8 cellular contexts compared by ENCODE assay signal in genomic region chr11:34052036-34052607, GRCh38. TPM values are rescaled to one million over a fixed set of nuclear protein-coding genes. Genes with fewer than 3 reads are reported as not detected.
DNase-seq lines count a peak whose midpoint lies in the region; ATAC-seq and TF ChIP-seq lines count a peak whose summit lies in the region.

No MANE protein-coding gene starts in this region.

- H3K4me1 ChIP-seq in DOHH2 (ENCODE audit: control insufficient read depth, low read length) (peaks cover 43% of the 10 kb centered on the region), Karpas-422 (ENCODE audit: low read length) (peaks cover 43% of the 10 kb centered on the region), neural progenitor cell (peaks cover 24% of the 10 kb centered on the region), stomach smooth muscle (ENCODE audit: control insufficient read depth, insufficient read depth, low read length) (peaks cover 11% of the 10 kb centered on the region)

- peaks cover 30% of the 10 kb centered on the region for H3K4me1 Mint-ChIP-seq in neural progenitor cell

- peak overlapping the region; percentile 100 for H3K9ac ChIP-seq in Karpas-422 (ENCODE audit: low read length)
- H3K9ac ChIP-seq in neural progenitor cell = peak overlapping the region; percentile 99
- peak overlapping the region; percentile 85 to 97 for H3K9ac ChIP-seq in stomach smooth muscle (ENCODE audit: low read length in 2 of 2)

- H4K20me1 ChIP-seq in DOHH2 (ENCODE audit: control insufficient read depth, insufficient read depth, low read depth, low read length) (peaks cover 21% of the 10 kb centered on the region), Karpas-422 (ENCODE audit: insufficient read depth, low read depth, low read length) (peaks cover 26% of the 10 kb centered on the region), neural progenitor cell (ENCODE audit: low read depth) (peaks cover 35% of the 10 kb centered on the region)

- H3K9me3 ChIP-seq in DOHH2 (ENCODE audit: control insufficient read depth, insufficient read depth, low read length) (no peaks in the 10 kb centered on the region), Karpas-422 (ENCODE audit: low read length) (no peaks in the 10 kb centered on the region), neural progenitor cell (ENCODE audit: low read depth) (no peaks in the 10 kb centered on the region), stomach smooth muscle (ENCODE audit: control insufficient read depth in 2 of 2, low read length in 2 of 2) (no peaks in the 10 kb centered on the region)

- H3K9me2 ChIP-seq in DOHH2 (replicated peaks; ENCODE audit: control insufficient read depth, low read length) (no peaks in the 10 kb centered on the region), Karpas-422 (replicated peaks; ENCODE audit: insufficient read depth, low read length) (no peaks in the 10 kb centered on the region)

- no peaks in the 10 kb centered on the region for H3K9me3 Mint-ChIP-seq in neural progenitor cell

- peak overlapping the region; percentile 66 for H3K27ac Mint-ChIP-seq in neural progenitor cell

- peak overlapping the region; percentile 98 for H3K4me2 ChIP-seq in DOHH2 (ENCODE audit: low read length)
- H3K4me2 ChIP-seq in Karpas-422 (ENCODE audit: low read depth, low read length, poor library complexity, severe bottlenecking) = peak overlapping the region; percentile 96
- H3K4me2 ChIP-seq in neural progenitor cell = peak overlapping the region; percentile 88

- H3K36me3 Mint-ChIP-seq in neural progenitor cell = peaks cover 19% of the 10 kb centered on the region

- TF ChIP-seq POLR2A in Raji (IDR thresholded peaks at IDR 0.05; ENCODE audit: insufficient read depth, low read depth, low read length) = peak; percentile 70

- peak overlapping the region; percentile 80 for H3K4me3 ChIP-seq in DOHH2 (ENCODE audit: low read length)
- peak overlapping the region; percentile 81 for H3K4me3 ChIP-seq in Karpas-422 (ENCODE audit: low read length)
- peak overlapping the region; percentile 63 to 89 for H3K4me3 ChIP-seq in foreskin fibroblast (ENCODE audit: low read depth in 1 of 2, low read length in 2 of 2)
- peak overlapping the region; percentile 100 for H3K4me3 ChIP-seq in neural progenitor cell
- peak overlapping the region; percentile 87 to 94 for H3K4me3 ChIP-seq in stomach smooth muscle (ENCODE audit: low read length in 2 of 2)

- H3F3A ChIP-seq in DOHH2 (ENCODE audit: control insufficient read depth, insufficient read depth) (peaks cover 15% of the 10 kb centered on the region), neural progenitor cell (ENCODE audit: low read depth) (peaks cover 30% of the 10 kb centered on the region)

- H2AFZ ChIP-seq in Karpas-422 (ENCODE audit: low read length) = no peak overlapping the region
- H2AFZ ChIP-seq in neural progenitor cell (replicated peaks) = no peak overlapping the region

- H3K4me3 Mint-ChIP-seq in neural progenitor cell = peak overlapping the region; percentile 96

- H3K79me2 ChIP-seq in DOHH2 (ENCODE audit: control insufficient read depth, low read length) (peaks cover 57% of the 10 kb centered on the region), Karpas-422 (ENCODE audit: low read length) (peaks cover 50% of the 10 kb centered on the region), neural progenitor cell (ENCODE audit: low read depth) (peaks cover 57% of the 10 kb centered on the region)

- DNase-seq in Karpas-422 = peak; percentile 96
- DNase-seq in activated gamma-delta T cell treated with Interleukin-2 at 50 U/mL for 16 hours = peak; percentile 89
- peak; percentile 88 to 96 for DNase-seq in foreskin fibroblast
- peak; percentile 96 for DNase-seq in neural progenitor cell (ENCODE audit: low spot score)

- H3K27me3 ChIP-seq in DOHH2 (ENCODE audit: control insufficient read depth, low read length) (no peaks in the 10 kb centered on the region), Karpas-422 (ENCODE audit: low read length) (no peaks in the 10 kb centered on the region), neural progenitor cell (no peaks in the 10 kb centered on the region), stomach smooth muscle (ENCODE audit: control insufficient read depth in 1 of 2, insufficient read depth in 2 of 2, low read length in 2 of 2) (no peaks in the 10 kb centered on the region)

- H3K36me3 ChIP-seq in DOHH2 (ENCODE audit: control insufficient read depth, low read length) (peaks cover 52% of the 10 kb centered on the region), Karpas-422 (ENCODE audit: insufficient read depth, low read length) (peaks cover 38% of the 10 kb centered on the region), neural progenitor cell (peaks cover 7% of the 10 kb centered on the region), stomach smooth muscle (ENCODE audit: control insufficient read depth in 2 of 2, insufficient read depth in 2 of 2, low read length in 2 of 2) (no peaks in the 10 kb centered on the region)

- H3K27ac ChIP-seq in DOHH2 (ENCODE audit: low read depth, low read length) (peak overlapping the region; percentile 87), Karpas-422 (ENCODE audit: low read length) (peak overlapping the region; percentile 90), neural progenitor cell (peak overlapping the region; percentile 100), stomach smooth muscle (ENCODE audit: low read length) (peak overlapping the region; percentile 98)

- no peak for TF ChIP-seq CTCF in DOHH2 (IDR thresholded peaks at IDR 0.05; ENCODE audit: low read depth, low read length, poor library complexity, severe bottlenecking)
- no peak for TF ChIP-seq CTCF in foreskin fibroblast (IDR thresholded peaks at IDR 0.05; ENCODE audit: low read depth, low read length)
- TF ChIP-seq CTCF in neural progenitor cell (IDR thresholded peaks at IDR 0.05) = no peak

- peak; percentile 51 for ATAC-seq in GM21786 (IDR thresholded peaks at IDR 0.05; ENCODE audit: unreplicated experiment)

- peaks cover 5% of the 10 kb centered on the region for H3K27me3 Mint-ChIP-seq in neural progenitor cell (ENCODE audit: insufficient read depth, low read depth)

RNA-seq across cellular contexts. Expression of gene CAPRIN1, which starts 0.6 kb away (rescaled TPM):
- 195 and 234 TPM in 2 replicates for total RNA-seq in Karpas-422 (2014; rRNA removed; shearing (Covaris generic); ENCODE audit: low replicate concordance)
- 275 and 498 TPM in 2 replicates for total RNA-seq in neural progenitor cell (ENCODE audit: low replicate concordance)

RNA-seq across cellular contexts. Expression of gene NAT10, which starts 53.3 kb away (rescaled TPM):
- 45.0 and 61.0 TPM in 2 replicates for total RNA-seq in Karpas-422 (2014; rRNA removed; shearing (Covaris generic); ENCODE audit: low replicate concordance)
- 42.9 and 44.6 TPM in 2 replicates for total RNA-seq in neural progenitor cell (ENCODE audit: low replicate concordance)

Comparison
In these comparisons a context has a peak if more than half of its experiments do, and no peak if none do; other contexts are left out.
1. Peak in every context shown above with its lines: DNase-seq, ATAC-seq, H3K4me3 ChIP-seq and H3K27ac ChIP-seq.